8 cellular contexts compared by ENCODE assay signal in the genomic region with DNA sequence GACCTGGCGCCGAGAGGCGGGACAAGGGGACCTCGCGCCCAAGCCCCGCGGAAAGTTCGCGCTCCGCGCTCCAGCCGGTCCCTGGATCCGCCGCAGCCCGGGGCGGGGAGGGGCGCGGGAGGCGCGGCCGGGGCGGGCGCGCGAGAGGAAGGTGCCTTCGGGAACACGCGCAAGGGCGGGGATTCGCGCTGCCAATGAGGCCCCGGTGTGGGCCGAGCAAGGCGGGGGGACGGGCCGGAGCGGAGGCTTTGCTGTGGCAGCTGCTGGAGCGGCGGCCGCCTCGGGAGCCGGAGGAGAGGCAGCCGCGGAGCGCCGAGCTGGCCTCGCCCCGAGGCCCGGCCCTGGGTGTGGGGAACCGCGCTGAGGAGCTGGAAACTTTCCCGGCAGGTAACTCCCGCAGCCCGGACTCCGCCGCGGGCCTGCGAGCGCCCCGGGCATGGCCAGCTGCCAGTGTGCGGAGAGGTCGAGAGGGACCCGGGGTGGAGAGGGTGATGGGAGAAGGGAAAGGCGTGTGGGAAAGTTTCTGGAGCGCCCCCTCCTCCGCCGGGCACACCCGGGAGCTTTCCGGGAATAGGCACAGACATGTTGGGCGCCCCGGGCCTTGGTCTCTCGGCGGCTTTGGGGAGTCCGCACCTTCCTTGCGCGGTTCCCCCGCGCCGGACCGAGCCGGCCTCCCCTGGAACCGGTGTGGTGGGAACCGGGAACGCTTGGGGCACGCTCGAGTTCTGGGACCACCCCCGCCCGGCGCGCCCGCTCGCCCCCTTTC. TPM values are rescaled to one million over a fixed set of nuclear protein-coding genes. Genes with fewer than 3 reads are reported as not detected.
DNase-seq lines count a peak whose midpoint lies in the region; ATAC-seq and TF ChIP-seq lines count a peak whose summit lies in the region.

TSS of gene TANC1 (plus strand) at position 245 of the 766 bp plus-strand sequence. CDS start 97,271 bp downstream, outside the sequence.

- peaks cover 8% of the 10 kb centered on the region; the same call in 1 of the 2 replicates for H4K20me1 ChIP-seq in DND-41 (ENCODE audit: insufficient read depth, low read length)

- H3K27ac ChIP-seq in DND-41 (ENCODE audit: low read length), result peak within 1 kb of the TSS; percentile 2
- peak within 1 kb of the TSS; percentile 67 to 94 (median 88) for H3K27ac ChIP-seq in Peyer's patch

- H3K36me3 Mint-ChIP-seq in IgD-negative memory B cell (no peaks in the 10 kb centered on the region), nephron (ENCODE audit: low read depth) (no peaks in the 10 kb centered on the region)

- ATAC-seq in DND-41 (ENCODE audit: insufficient read depth, low read depth) (peak; percentile 95), GM21723 (IDR thresholded peaks at IDR 0.05; ENCODE audit: unreplicated experiment) (peak; percentile 95)

- H3K4me2 ChIP-seq in DND-41 (ENCODE audit: insufficient read depth, low read length), result peak within 1 kb of the TSS; percentile 81

- peaks cover 6% of the 10 kb centered on the region for H3K79me2 ChIP-seq in DND-41 (ENCODE audit: insufficient read depth, low read length)

- H3K27me3 ChIP-seq in DND-41 (ENCODE audit: insufficient read depth, low read length, poor library complexity), result peaks cover 12% of the 10 kb centered on the region
- no peaks in the 10 kb centered on the region for H3K27me3 ChIP-seq in Peyer's patch

- H3K27me3 Mint-ChIP-seq in IgD-negative memory B cell (peaks cover 50% of the 10 kb centered on the region), nephron (ENCODE audit: low read depth) (peaks cover 3% of the 10 kb centered on the region)

- TF ChIP-seq POLR2A in Peyer's patch (IDR thresholded peaks at IDR 0.05), result peak; percentile 95 to 97

- DNase-seq in DND-41 (peak; percentile 88), Peyer's patch (peak; percentile 31 to 97 (median 94)), fibroblast of villous mesenchyme (ENCODE audit: low read depth) (peak; percentile 93), superior temporal gyrus (ENCODE audit: extremely low spot score) (peak; percentile 81)
- DNase-seq in activated gamma-delta T cell treated with anti-CD3 and anti-CD28 coated beads, Interleukin-2, amount 50 U/mL, for 16 hours (ENCODE audit: low read depth), result peak; percentile 16

- TF ChIP-seq CTCF in DND-41 (IDR thresholded peaks at IDR 0.05; ENCODE audit: borderline replicate concordance, extremely low read depth, low read length, poor library complexity, severe bottlenecking) (no peak), Peyer's patch (IDR thresholded peaks at IDR 0.05) (no peak), fibroblast of villous mesenchyme (IDR thresholded peaks at IDR 0.05; ENCODE audit: insufficient read depth, low read depth, low read length) (no peak), nephron (IDR thresholded peaks at IDR 0.05; ENCODE audit: unreplicated experiment in 3 of 3) (no peak)

- H3K4me1 ChIP-seq in DND-41 (ENCODE audit: insufficient read depth, low read length) (peaks cover 22% of the 10 kb centered on the region), Peyer's patch (peaks cover 0 to 19% (median 0%) of the 10 kb centered on the region in 4 donors)

- H3K9me3 ChIP-seq in DND-41 (ENCODE audit: insufficient read depth, low read length, severe bottlenecking) (no peaks in the 10 kb centered on the region), Peyer's patch (no peaks in the 10 kb centered on the region)

- H2AFZ ChIP-seq in DND-41 (ENCODE audit: low read depth, low read length), result peak within 1 kb of the TSS; percentile 66

- H3K9ac ChIP-seq in DND-41 (ENCODE audit: low read depth, low read length), result peak within 1 kb of the TSS; percentile 71

- H3K9me3 Mint-ChIP-seq in IgD-negative memory B cell, result no peaks in the 10 kb centered on the region
- no peaks in the 10 kb centered on the region for H3K9me3 Mint-ChIP-seq in nephron

- no peaks in the 10 kb centered on the region; the same call in 1 of the 2 replicates for H3K36me3 ChIP-seq in DND-41 (ENCODE audit: insufficient read depth, low read length)
- no peaks in the 10 kb centered on the region for H3K36me3 ChIP-seq in Peyer's patch

- H3K27ac Mint-ChIP-seq in IgD-negative memory B cell (peak within 1 kb of the TSS in 1 of 3 donors; percentile 81), nephron (peak within 1 kb of the TSS; percentile 97 to 98 (median 97))

- H3K4me1 Mint-ChIP-seq in IgD-negative memory B cell, result peaks cover 0 to 27% (median 15%) of the 10 kb centered on the region in 3 donors
- peaks cover 75% of the 10 kb centered on the region for H3K4me1 Mint-ChIP-seq in nephron

- H3K4me3 Mint-ChIP-seq in IgD-negative memory B cell, result peak within 1 kb of the TSS; percentile 81 to 94 (median 86)
- peak within 1 kb of the TSS; percentile 94 to 99 (median 98) for H3K4me3 Mint-ChIP-seq in nephron

- H3K4me3 ChIP-seq in DND-41 (ENCODE audit: low read depth in 1 of 2, low read length in 2 of 2) (peak within 1 kb of the TSS; percentile 65 to 75), Peyer's patch (peak within 1 kb of the TSS; percentile 45 to 86 (median 72)), fibroblast of villous mesenchyme (ENCODE audit: low read depth, low read length) (peak within 1 kb of the TSS; percentile 96)

RNA-seq across cellular contexts. Expression of gene TANC1, which starts in this region (rescaled TPM):
- 0.15 TPM for polyA plus RNA-seq in IgD-negative memory B cell
- total RNA-seq in Peyer's patch, result 10 to 100 TPM; 27.1 to 57.4 (median 55.1) TPM
- 49.9 and 74.7 TPM in 2 replicates for total RNA-seq in fibroblast of villous mesenchyme

Comparison
In these comparisons a context has a peak if more than half of its experiments do, and no peak if none do; other contexts are left out.
1. Peak in every context shown above with its lines: DNase-seq, ATAC-seq, H3K4me3 ChIP-seq and H3K27ac ChIP-seq.
2. DNase-seq: peak in every context shown above with its lines; median percentile 94 in Peyer's patch; 93 in fibroblast of villous mesenchyme; 88 in DND-41; 81 in superior temporal gyrus; 16 in activated gamma-delta T cell treated with anti-CD3 and anti-CD28 coated beads, Interleukin-2, amount 50 U/mL, for 16 hours.